13 cellular contexts compared by ENCODE assay signal in genomic region chr21:42313501-42313969, GRCh38. TPM values are rescaled to one million over a fixed set of nuclear protein-coding genes. Genes with fewer than 3 reads are reported as not detected.
DNase-seq lines count a peak whose midpoint lies in the region; ATAC-seq and TF ChIP-seq lines count a peak whose summit lies in the region.
"Had no signal": no experiment of that assay in that cellular context is flagged by ENCODE, and none has a peak within 500 bp of the region (broad histone marks: within the 10 kb centered on the region; RNA-seq: fewer than 3 reads in every experiment).

No MANE protein-coding gene starts in this region.

- H3K18ac ChIP-seq in mesendoderm (ENCODE audit: low read length) = no peak overlapping the region

- H2BK5ac ChIP-seq in mesendoderm (ENCODE audit: low read length) = no peak overlapping the region

- H3K4me2 ChIP-seq in mesendoderm (ENCODE audit: low read length) = no peak overlapping the region

- H3K4ac ChIP-seq in mesendoderm (ENCODE audit: low read depth, low read length) = no peak overlapping the region

- ATAC-seq in GM21576 (IDR thresholded peaks at IDR 0.05; ENCODE audit: unreplicated experiment) (no peak), HG02571 (IDR thresholded peaks at IDR 0.05; ENCODE audit: unreplicated experiment) (no peak)
- ATAC-seq: CD8-positive, alpha-beta T cell; GM12878; stimulated activated naive B cell treated with anti-CD40 and anti-IgM and Interleukin-4, amounts not matched to agents 10 μg/mL and 1 μg/mL and 100 μg/mL, for 72 hours had no signal

- H3K27me3 ChIP-seq in Peyer's patch (no peaks in the 10 kb centered on the region), mesendoderm (ENCODE audit: insufficient read depth, low read length, poor library complexity) (no peaks in the 10 kb centered on the region)

- peaks cover 0 to 42% (median 6%) of the 10 kb centered on the region in 4 donors for H3K4me1 ChIP-seq in Peyer's patch
- H3K4me1 ChIP-seq in mesendoderm (ENCODE audit: control insufficient read depth, low read depth, low read length) = peaks cover 2% of the 10 kb centered on the region

- peak overlapping the region in 3 of 4 donors; percentile 68 to 92 (median 91) for H3K27ac ChIP-seq in Peyer's patch
- H3K27ac ChIP-seq in mesendoderm (ENCODE audit: low read depth, low read length) = no peak overlapping the region

- DNase-seq in DMS79 (lab: John Stamatoyannopoulos, UW) = peak; percentile 87
- peak; percentile 17 for DNase-seq in NCI-H1105 treated with DMSO at 0.1 percent for 48 hours (lab: John Stamatoyannopoulos, UW)
- peak in 2 of 3 donors; percentile 81 to 82 for DNase-seq in Peyer's patch
- DNase-seq in mesendoderm = peak; percentile 38
- DNase-seq in NAMALWA (ENCODE audit: low spot score) = no peak
- no peak for DNase-seq in KG1 (lab: John Stamatoyannopoulos, UW)
- DNase-seq: stimulated activated naive B cell treated with anti-CD40 and anti-IgM and Interleukin-4, amounts not matched to agents 10 μg/mL and 1 μg/mL and 100 μg/mL, for 72 hours had no signal

- no peaks in the 10 kb centered on the region for H3K9me3 ChIP-seq in Peyer's patch

- H3K36me3 ChIP-seq in Peyer's patch = no peaks in the 10 kb centered on the region
- H3K36me3 ChIP-seq in mesendoderm (ENCODE audit: control insufficient read depth, insufficient read depth, low read length) = no peaks in the 10 kb centered on the region

- TF ChIP-seq CTCF in Peyer's patch (IDR thresholded peaks at IDR 0.05) = no peak

- H2BK120ac ChIP-seq in mesendoderm (ENCODE audit: low read depth, low read length) = no peak overlapping the region

- H3K79me1 ChIP-seq in mesendoderm (ENCODE audit: low read length) = no peaks in the 10 kb centered on the region

- no peak overlapping the region for H4K8ac ChIP-seq in mesendoderm (ENCODE audit: low read depth, low read length)

- no peak overlapping the region for H4K5ac ChIP-seq in mesendoderm (ENCODE audit: low read length)

- no peak overlapping the region for H3K56ac ChIP-seq in mesendoderm (ENCODE audit: low read length)

- H2AK5ac ChIP-seq in mesendoderm (ENCODE audit: low read length) = no peak overlapping the region

- no CpG with 5 or more reads among the region's 13 CpGs for WGBS in mesendoderm (ENCODE audit: extremely low coverage, insufficient coverage, low lambda C conversion rate)

- H2BK15ac ChIP-seq in mesendoderm (replicated peaks; ENCODE audit: low read depth) = no peak overlapping the region

- no peak overlapping the region for H3K23ac ChIP-seq in mesendoderm (ENCODE audit: low read length)

- no peak overlapping the region for H3K9ac ChIP-seq in mesendoderm (ENCODE audit: low read length)

- H3K79me2 ChIP-seq in mesendoderm (ENCODE audit: control insufficient read depth, insufficient read depth, low read length) = no peaks in the 10 kb centered on the region

- TF ChIP-seq POLR2A in Peyer's patch (IDR thresholded peaks at IDR 0.05) = peak; percentile 27 to 75

- H3K4me3 ChIP-seq in Peyer's patch (peak overlapping the region in 2 of 4 donors; percentile 45 to 47), mesendoderm (ENCODE audit: low read length) (no peak overlapping the region)
- H3K4me3 ChIP-seq: GM12878 had no signal

RNA-seq across cellular contexts. Expression of gene TFF3, which starts 1.7 kb away (rescaled TPM):
- total RNA-seq in Peyer's patch = 1,000 to 10,000 TPM in 1 of 4 donors, 100 to 1,000 TPM in 3; 178 to 1,063 (median 636) TPM
- polyA plus RNA-seq in mesendoderm (2013, experiment 1 of 2) = 1.2 TPM
- 0.78 TPM for polyA plus RNA-seq in mesendoderm (2013, experiment 2 of 2)
- total RNA-seq: CD8-positive, alpha-beta T cell; GM12878 had no signal
- polyA plus RNA-seq: GM12878 had no signal

RNA-seq across cellular contexts. Expression of gene TFF2, which starts 37.3 kb away (rescaled TPM):
- total RNA-seq in Peyer's patch = 1 to 10 TPM in 1 of 4 donors, not detected in 3; 6.7 TPM
- polyA plus RNA-seq in mesendoderm (2013, experiment 1 of 2) = not detected
- polyA plus RNA-seq in mesendoderm (2013, experiment 2 of 2) = 0.06 TPM
- total RNA-seq: CD8-positive, alpha-beta T cell; chondrocyte; glomerular endothelial cell; GM12878 had no signal

RNA-seq across cellular contexts. Expression of gene TFF1, which starts 52.8 kb away (rescaled TPM):
- 100 to 1,000 TPM in 2 of 4 donors, 10 to 100 TPM in 1, not detected in 1; 32.4 to 136 (median 103) TPM for total RNA-seq in Peyer's patch
- polyA plus RNA-seq in mesendoderm (2013, experiment 1 of 2) = not detected
- not detected for polyA plus RNA-seq in mesendoderm (2013, experiment 2 of 2)
- total RNA-seq: CD8-positive, alpha-beta T cell; chondrocyte; glomerular endothelial cell; GM12878 had no signal

Comparison
In these comparisons a context has a peak if more than half of its experiments do, and no peak if none do; other contexts are left out.
1. DNase-seq: peak in DMS79 (single experiment), NCI-H1105 treated with DMSO at 0.1 percent for 48 hours (single experiment), Peyer's patch (2 of 3) and mesendoderm (single experiment); none in NAMALWA (single experiment) and KG1 (single experiment).